Comparison of ENCODE assay signal across 2 cellular contexts in genomic region chr16:3825940-3826339, GRCh38.
TF ChIP-seq lines count a peak whose summit lies in the region.

No MANE protein-coding gene starts in this region.

TF ChIP-seq in HEK293, 187 proteins besides CTCF, POLR2A, EP300 and RAD21 (continued from another document):
- peak; percentile 82; the same call in 1 of the 2 replicates for TF ChIP-seq PRDM10 (tag by site-specific recombination; IDR thresholded peaks at IDR 0.05)
TF ChIP-seq in HEK293: peak in this region for 2.

TF ChIP-seq in WTC11, 78 proteins besides CTCF, POLR2A, EP300 and RAD21 (continued from another document):
- TF ChIP-seq USF2 (CRISPR knock-in tag; IDR thresholded peaks at IDR 0.05) (no peak), AFF4 (CRISPR knock-in tag; IDR thresholded peaks at IDR 0.05; ENCODE audit: borderline replicate concordance) (no peak), CBFB (CRISPR knock-in tag; IDR thresholded peaks at IDR 0.05; ENCODE audit: low read depth) (no peak), MXD4 (CRISPR knock-in tag; IDR thresholded peaks at IDR 0.05; ENCODE audit: borderline replicate concordance) (no peak)
TF ChIP-seq in WTC11: peak in this region for 0.
